ENCODE assay signal across 8 cellular contexts in the genomic region with DNA sequence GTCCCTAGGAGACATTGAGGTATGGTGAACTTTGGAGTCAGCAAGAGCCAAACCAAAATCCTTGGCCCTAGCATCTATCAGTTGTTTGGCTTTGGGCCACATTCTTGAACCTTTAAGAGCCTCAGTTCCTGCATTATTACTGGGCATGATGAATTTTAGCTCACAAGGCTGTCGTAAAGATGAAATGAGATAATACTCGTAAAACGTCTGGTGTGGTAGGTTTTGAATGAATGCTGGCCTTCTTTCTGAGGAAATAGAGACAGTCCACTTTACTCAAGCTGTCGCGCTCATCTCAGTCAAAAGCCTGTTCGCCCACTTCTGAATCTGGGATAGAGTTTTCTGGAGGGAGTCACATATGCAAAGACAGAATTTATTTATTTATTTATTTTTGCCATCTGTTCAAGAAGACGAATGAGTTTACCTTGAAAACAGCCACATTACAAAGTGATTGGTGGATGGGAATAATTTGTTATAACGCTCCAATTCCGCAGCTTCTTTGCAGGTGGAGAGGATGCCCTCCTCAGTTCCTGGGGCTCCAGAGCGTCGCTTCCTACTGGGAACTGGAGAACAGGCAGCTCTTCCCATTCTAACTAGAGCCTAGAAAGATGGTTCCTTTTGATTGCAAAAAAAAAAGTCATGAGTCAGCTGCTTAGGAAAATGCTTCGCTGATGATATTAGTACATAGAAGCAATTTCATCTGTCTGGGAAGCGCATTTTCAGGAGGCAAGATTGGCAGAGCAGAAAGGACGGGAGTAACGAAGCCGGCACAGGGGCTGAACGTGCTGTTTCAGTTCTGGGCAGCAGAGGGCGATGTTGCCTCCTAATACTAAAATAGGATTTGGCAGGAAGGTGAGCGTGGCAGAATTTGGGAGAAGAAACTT. TPM values are rescaled to one million over a fixed set of nuclear protein-coding genes. Genes with fewer than 3 reads are reported as not detected.
A peak's percentile ranks its signal among the peaks of the same experiment; 100 is the strongest.
DNase-seq lines count a peak whose midpoint lies in the region; ATAC-seq and TF ChIP-seq lines count a peak whose summit lies in the region.

No MANE protein-coding gene starts in this region.

- H3K27ac ChIP-seq in HUES48 (ENCODE audit: low read depth, low read length) (no peak overlapping the region), foreskin keratinocyte (no peak overlapping the region), vagina (no peak overlapping the region)

- intact Hi-C loops in natural killer cell (cut with micrococcal nuclease), result loop anchor here (2.0 to 5.0 kb wide), 3 partner anchors 1066 to 1876 kb away; no protein-coding TSS in a partner anchor
- intact Hi-C loops in vagina (cut with DNase I), result loop anchor here (10.0 kb wide), 1 partner anchor 1068 kb away; no protein-coding TSS in a partner anchor

- H3K36me3 ChIP-seq in HUES48 (ENCODE audit: control insufficient read depth, insufficient read depth, low read length) (no peaks in the 10 kb centered on the region), vagina (no peaks in the 10 kb centered on the region)

- peak overlapping the region; percentile 39; the same call in 1 of the 2 replicates for H3K4me3 ChIP-seq in HUES48 (ENCODE audit: low read depth, low read length)
- H3K4me3 ChIP-seq in vagina, result no peak overlapping the region

- H3K9me3 ChIP-seq in HUES48 (ENCODE audit: control insufficient read depth, insufficient read depth, low read length), result no peaks in the 10 kb centered on the region
- no peaks in the 10 kb centered on the region for H3K9me3 ChIP-seq in vagina

- H3K27me3 ChIP-seq in HUES48 (ENCODE audit: control insufficient read depth, insufficient read depth, low read length) (0 out of 2 replicates have a peak, but pooled peaks cover 12% of the 10 kb centered on the region), foreskin keratinocyte (peaks cover 31% of the 10 kb centered on the region), vagina (no peaks in the 10 kb centered on the region)

- ATAC-seq in natural killer cell (peak in 1 of 3 donors; percentile 63), foreskin keratinocyte (peak; percentile 72)
- ATAC-seq in natural killer cell treated with Interleukin-12 subunit alpha and Interleukin-12 subunit beta and Interleukin-15 and Interleukin-18, amount 100 ng/mL, for 72 hours, result no peak

- H3K27me3 Mint-ChIP-seq in natural killer cell (ENCODE audit: low read depth in 2 of 2), result peaks cover 14 to 15% of the 10 kb centered on the region in 2 donors
- H3K27me3 Mint-ChIP-seq in natural killer cell treated with Interleukin-12 subunit alpha and Interleukin-12 subunit beta and Interleukin-15 and Interleukin-18, amount 100 ng/mL, for 72 hours, result peaks cover 24 to 30% of the 10 kb centered on the region in 2 donors

- H3K4me1 Mint-ChIP-seq in natural killer cell, result peaks cover 0 to 6% of the 10 kb centered on the region in 2 donors
- H3K4me1 Mint-ChIP-seq in natural killer cell treated with Interleukin-12 subunit alpha and Interleukin-12 subunit beta and Interleukin-15 and Interleukin-18, amount 100 ng/mL, for 72 hours (ENCODE audit: low read depth in 2 of 2), result peaks cover 0 to under 1% of the 10 kb centered on the region in 2 donors

- no peak overlapping the region for H3K27ac Mint-ChIP-seq in natural killer cell
- no peak overlapping the region for H3K27ac Mint-ChIP-seq in natural killer cell treated with Interleukin-12 subunit alpha and Interleukin-12 subunit beta and Interleukin-15 and Interleukin-18, amount 100 ng/mL, for 72 hours

- DNase-seq in natural killer cell (peak; percentile 25), NOMO-1 treated with dmso at 0.1 percent for 144 hours (lab: John Stamatoyannopoulos, UW; ENCODE audit: unreplicated experiment) (peak; percentile 33), foreskin keratinocyte (peak in 1 of 2 donors; percentile 30), occipital lobe (lab: John Stamatoyannopoulos, UW) (peak; percentile 35), vagina (ENCODE audit: extremely low spot score in 2 of 2) (no peak)
- DNase-seq in natural killer cell treated with Interleukin-12 subunit alpha and Interleukin-12 subunit beta and Interleukin-15 and Interleukin-18, amount 100 ng/mL, for 72 hours (ENCODE audit: low spot score), result no peak
- DNase-seq in activated T-cell treated with anti-CD3 and anti-CD28 coated beads, Interleukin-2, amount 50 U/mL, for 48 hours, result peak; percentile 66 to 69

- no peak for TF ChIP-seq POLR2A in vagina (IDR thresholded peaks at IDR 0.05)

- no peak overlapping the region for H3K9ac ChIP-seq in HUES48 (ENCODE audit: low read depth, low read length)

- H3K4me1 ChIP-seq in HUES48 (ENCODE audit: control insufficient read depth, insufficient read depth, low read length) (no peaks in the 10 kb centered on the region), foreskin keratinocyte (no peaks in the 10 kb centered on the region), vagina (no peaks in the 10 kb centered on the region)

- no peak overlapping the region for H3K4me3 Mint-ChIP-seq in natural killer cell
- H3K4me3 Mint-ChIP-seq in natural killer cell treated with Interleukin-12 subunit alpha and Interleukin-12 subunit beta and Interleukin-15 and Interleukin-18, amount 100 ng/mL, for 72 hours, result no peak overlapping the region

- H3K36me3 Mint-ChIP-seq in natural killer cell, result no peaks in the 10 kb centered on the region
- no peaks in the 10 kb centered on the region for H3K36me3 Mint-ChIP-seq in natural killer cell treated with Interleukin-12 subunit alpha and Interleukin-12 subunit beta and Interleukin-15 and Interleukin-18, amount 100 ng/mL, for 72 hours

- H3K9me3 Mint-ChIP-seq in natural killer cell, result no peaks in the 10 kb centered on the region
- H3K9me3 Mint-ChIP-seq in natural killer cell treated with Interleukin-12 subunit alpha and Interleukin-12 subunit beta and Interleukin-15 and Interleukin-18, amount 100 ng/mL, for 72 hours, result no peaks in the 10 kb centered on the region

- TF ChIP-seq CTCF in natural killer cell (IDR thresholded peaks at IDR 0.05) (peak; percentile 82), foreskin keratinocyte (conservative IDR thresholded peaks at IDR 0.05) (peak; percentile 75), vagina (IDR thresholded peaks at IDR 0.05) (peak; percentile 44 to 77 (median 68))

RNA-seq across cellular contexts. Expression of a gene that starts 49.9 kb away (rescaled TPM):
- total RNA-seq in natural killer cell (under 1 TPM in 2 of 3 donors, not detected in 1; 0.20 to 0.21 TPM), foreskin keratinocyte (8.2 and 8.5 TPM in 2 replicates), occipital lobe (0.47 TPM), vagina (0.74 TPM)
- not detected for total RNA-seq in natural killer cell treated with Interleukin-12 subunit alpha and Interleukin-12 subunit beta and Interleukin-15 and Interleukin-18, amount 100 ng/mL, for 72 hours
- 5.9 and 6.9 TPM in 2 replicates for polyA plus RNA-seq in foreskin keratinocyte

Comparison
In these comparisons a context has a peak if more than half of its experiments do, and no peak if none do; other contexts are left out.
1. DNase-seq: peak in natural killer cell (single experiment), NOMO-1 treated with dmso at 0.1 percent for 144 hours (single experiment), activated T-cell treated with anti-CD3 and anti-CD28 coated beads, Interleukin-2, amount 50 U/mL, for 48 hours (2 of 2) and occipital lobe (single experiment); none in natural killer cell treated with Interleukin-12 subunit alpha and Interleukin-12 subunit beta and Interleukin-15 and Interleukin-18, amount 100 ng/mL, for 72 hours (single experiment) and vagina (0 of 2).
2. Peak in every context shown above with its lines, with median percentiles within 50 percentile points of each other: CTCF ChIP-seq.